ENCODE assay signal across 1 cellular context in genomic region chr2:39838589-39838988, GRCh38.
TF ChIP-seq lines count a peak whose summit lies in the region.

No MANE protein-coding gene starts in this region.

TF ChIP-seq in GM12878, 131 proteins besides CTCF, POLR2A, EP300 and RAD21 (continued from another document):
- no peak for TF ChIP-seq POLR2AphosphoS2 (IDR thresholded peaks at IDR 0.05; ENCODE audit: low read depth, low read length)
- no peak for TF ChIP-seq ASH2L (IDR thresholded peaks at IDR 0.05; ENCODE audit: borderline replicate concordance, low read depth)
- no peak for TF ChIP-seq BRCA1 (IDR thresholded peaks at IDR 0.05; ENCODE audit: low read depth, low read length)
- TF ChIP-seq CHD4 (IDR thresholded peaks at IDR 0.05), result no peak
- no peak for TF ChIP-seq JUND (IDR thresholded peaks at IDR 0.05; ENCODE audit: low read depth, low read length)
- TF ChIP-seq ZNF687 (IDR thresholded peaks at IDR 0.05), result no peak
- TF ChIP-seq ETV6 (conservative IDR thresholded peaks at IDR 0.05 in 1 of 2, IDR thresholded peaks at IDR 0.05 in 1 of 2; ENCODE audit: borderline replicate concordance in 1 of 2, low read depth in 1 of 2), result no peak
- no peak for TF ChIP-seq MTA3 (IDR thresholded peaks at IDR 0.05; ENCODE audit: borderline replicate concordance, low read length)
- no peak for TF ChIP-seq RBBP5 (conservative IDR thresholded peaks at IDR 0.05)
- TF ChIP-seq SMAD5 (IDR thresholded peaks at IDR 0.05; ENCODE audit: low read depth), result no peak
- no peak for TF ChIP-seq RELB (IDR thresholded peaks at IDR 0.05; ENCODE audit: low read depth)
- TF ChIP-seq USF2 (IDR thresholded peaks at IDR 0.05; ENCODE audit: borderline replicate concordance, low read depth, low read length), result no peak
- no peak for TF ChIP-seq SKIL (IDR thresholded peaks at IDR 0.05; ENCODE audit: low read depth, poor library complexity, severe bottlenecking)
- no peak for TF ChIP-seq PBX3 (IDR thresholded peaks at IDR 0.05; ENCODE audit: insufficient replicate concordance, low read depth, low read length)
- no peak for TF ChIP-seq TCF3 (IDR thresholded peaks at IDR 0.05; ENCODE audit: borderline replicate concordance, insufficient read depth, low read depth, low read length)
